12 cellular contexts compared by ENCODE assay signal in the genomic region with DNA sequence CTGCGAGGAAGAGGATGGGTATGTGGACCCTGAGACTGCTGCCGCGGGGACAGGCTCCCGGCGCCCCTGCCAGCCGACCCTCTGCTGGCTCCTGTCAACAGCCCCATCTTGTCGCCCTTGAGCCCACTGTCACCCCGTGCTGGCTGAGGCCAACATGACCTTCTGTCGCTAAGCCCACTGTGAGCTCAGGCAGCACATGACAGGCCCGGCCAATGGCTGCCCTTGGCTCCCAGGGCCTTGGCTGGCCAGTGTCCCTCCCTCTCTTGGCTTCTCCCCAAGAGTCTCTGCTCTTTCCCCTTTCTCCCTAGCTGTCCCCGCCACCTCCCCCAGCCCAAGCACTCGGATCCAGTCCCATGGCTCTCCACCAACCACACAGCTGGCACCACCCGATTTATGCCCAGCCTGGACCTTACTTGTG.
"Had no signal": no experiment of that assay in that cellular context is flagged by ENCODE, and none has a peak within 500 bp of the region (broad histone marks: within the 10 kb centered on the region; RNA-seq: fewer than 3 reads in every experiment).

No MANE protein-coding gene starts in this region.

- H3K9me3 ChIP-seq: heart right ventricle, SK-N-SH had no signal

- ATAC-seq: activated CD4-positive, CD25-positive, alpha-beta regulatory T cell treated with anti-CD3 and anti-CD28 coated beads, Interleukin-2, amount 50 U/mL, for 24 hours had no signal

- H3K27me3 ChIP-seq: heart right ventricle had no signal

- H3K4me2 ChIP-seq: SK-N-SH had no signal

- H3K27ac Mint-ChIP-seq: mesothelial cell of epicardium had no signal

- DNase-seq: activated gamma-delta T cell treated with Interleukin-2 at 50 U/mL for 16 hours; central memory CD4-positive, alpha-beta T cell; cortex of kidney; effector CD8-positive, alpha-beta T cell; foreskin melanocyte; SK-N-SH; stimulated activated CD4-positive, alpha-beta T cell treated with anti-CD3 and anti-CD28 coated beads, Interleukin-12 subunit alpha, Interleukin-12 subunit beta, amount 100 ng/mL, for 4 hours; stimulated activated naive CD4-positive, alpha-beta T cell treated with Interleukin-2 at 50 U/mL for 16 hours; T-helper 2 cell had no signal

- H3K4me3 Mint-ChIP-seq: mesothelial cell of epicardium had no signal

- H3K9me2 ChIP-seq: SK-N-SH had no signal

- H3K9ac ChIP-seq: SK-N-SH had no signal

- H3K9me3 Mint-ChIP-seq: mesothelial cell of epicardium had no signal
